Comparison of ENCODE assay signal across 9 cellular contexts in genomic region chr19:47718427-47719046, GRCh38. TPM values are rescaled to one million over a fixed set of nuclear protein-coding genes. Genes with fewer than 3 reads are reported as not detected.
DNase-seq lines count a peak whose midpoint lies in the region; FAIRE-seq and TF ChIP-seq lines count a peak whose summit lies in the region.
"Not testable (repeated sequence)": the region's sequence is repeated elsewhere in the genome, so short reads cannot be mapped to it uniquely, and the experiment has no call there.
"Had no signal": no experiment of that assay in that cellular context is flagged by ENCODE, and none has a peak within 500 bp of the region (broad histone marks: within the 10 kb centered on the region; RNA-seq: fewer than 3 reads in every experiment).

No MANE protein-coding gene starts in this region.

- H3F3A ChIP-seq in neural progenitor cell (ENCODE audit: low read depth) = not testable (repeated sequence)

- TF ChIP-seq CTCF in GM13977 (IDR thresholded peaks at IDR 0.05; ENCODE audit: extremely low read depth, insufficient read depth, missing control alignments); WERI-Rb-1 (IDR thresholded peaks at IDR 0.05; ENCODE audit: low read depth, low read length); fibroblast of mammary gland (conservative IDR thresholded peaks at IDR 0.05; ENCODE audit: control insufficient read depth, insufficient read depth, low read depth, low read length); kidney (IDR thresholded peaks at IDR 0.05; ENCODE audit: borderline replicate concordance, extremely low read depth, insufficient read depth); neural progenitor cell (IDR thresholded peaks at IDR 0.05): not testable (repeated sequence)

- not testable (repeated sequence) for H3K9ac ChIP-seq in kidney (ENCODE audit: low read length in 2 of 2); neural progenitor cell

- H3K4me2 ChIP-seq in neural progenitor cell = not testable (repeated sequence)

- H3K27ac ChIP-seq in WERI-Rb-1 (peak overlapping the region; percentile 70), caudate nucleus (ENCODE audit: low read depth, low read length) (peak overlapping the region; percentile 70), kidney (ENCODE audit: low read depth in 2 of 2, low read length in 2 of 2) (peak overlapping the region; percentile 63 to 81), small intestine (ENCODE audit: low read depth in 1 of 2, low read length in 1 of 2) (peak overlapping the region; percentile 32 to 77)
- not testable (repeated sequence) for H3K27ac ChIP-seq in neural progenitor cell

- not testable (repeated sequence) for H2AFZ ChIP-seq in neural progenitor cell (replicated peaks)

- H3K4me1 Mint-ChIP-seq in neural progenitor cell = peaks cover 12% of the 10 kb centered on the region

- peaks cover 16% of the 10 kb centered on the region for H3K27me3 Mint-ChIP-seq in neural progenitor cell (ENCODE audit: insufficient read depth, low read depth)

- not testable (repeated sequence) for H3K27me3 ChIP-seq in WERI-Rb-1 (ENCODE audit: insufficient read depth, low read depth, severe bottlenecking); neural progenitor cell; small intestine (ENCODE audit: control insufficient read depth in 2 of 2, insufficient read depth in 2 of 2, low read length in 2 of 2)

- not testable (repeated sequence) for H3K79me2 ChIP-seq in neural progenitor cell (ENCODE audit: low read depth)

- peak; percentile 4 for DNase-seq in GM13977 (ENCODE audit: low spot score)
- not testable (repeated sequence) for DNase-seq in WERI-Rb-1; caudate nucleus (lab: John Stamatoyannopoulos, UW); fibroblast of mammary gland (ENCODE audit: low read depth); kidney; neural progenitor cell (ENCODE audit: low spot score); small intestine; urothelium cell line (ENCODE audit: low spot score)

- H3K9me3 ChIP-seq in WERI-Rb-1 (ENCODE audit: severe bottlenecking) = peaks cover 13% of the 10 kb centered on the region
- H3K9me3 ChIP-seq in kidney (ENCODE audit: control insufficient read depth in 1 of 2, low read length in 2 of 2); neural progenitor cell (ENCODE audit: low read depth); small intestine (ENCODE audit: control insufficient read depth, low read depth): not testable (repeated sequence)

- H3K36me3 Mint-ChIP-seq in neural progenitor cell = not testable (repeated sequence)

- FAIRE-seq in kidney (lab: Jason Lieb, UNC); small intestine (lab: Jason Lieb, UNC): not testable (repeated sequence)
- peak; percentile 27 for FAIRE-seq in urothelium cell line (lab: Jason Lieb, UNC)

- H3K36me3 ChIP-seq in WERI-Rb-1; kidney (ENCODE audit: control insufficient read depth in 1 of 2, insufficient read depth in 2 of 2, low read length in 2 of 2); neural progenitor cell; small intestine (ENCODE audit: control insufficient read depth in 2 of 2, insufficient read depth in 2 of 2, low read length in 2 of 2): not testable (repeated sequence)

- peak overlapping the region; percentile 83 for H3K27ac Mint-ChIP-seq in neural progenitor cell

- intact Hi-C loops in kidney (cut with DNase I) = not testable (repeated sequence)

- H3K4me1 ChIP-seq in kidney (ENCODE audit: control insufficient read depth in 1 of 2, insufficient read depth in 1 of 2, low read depth in 1 of 2, low read length in 2 of 2); neural progenitor cell; small intestine (ENCODE audit: control insufficient read depth in 2 of 2, insufficient read depth in 1 of 2, low read depth in 1 of 2, low read length in 1 of 2): not testable (repeated sequence)

- peaks cover 21% of the 10 kb centered on the region for H3K9me3 Mint-ChIP-seq in neural progenitor cell

- not testable (repeated sequence) for H3K4me3 ChIP-seq in WERI-Rb-1 (ENCODE audit: low read depth, low read length); kidney (ENCODE audit: low read length in 2 of 2); neural progenitor cell; small intestine (ENCODE audit: low read depth in 1 of 2, low read length in 2 of 2)
- H3K4me3 ChIP-seq in fibroblast of mammary gland (ENCODE audit: control insufficient read depth, low read depth, low read length) = peak overlapping the region; percentile 13

- WGBS in small intestine, 3 donors = 57 to 80% (median 73%) methylated on average over 9 to 10 of the region's 10 CpGs

- H3K4me3 Mint-ChIP-seq in neural progenitor cell = peak overlapping the region; percentile 30

- in situ Hi-C loops in GM13977 (cut with MboI; ENCODE audit: low pct_unique_long_range_greater_than_20kb, low sequenced_read_pairs, unreplicated experiment) = not testable (repeated sequence)

- H4K20me1 ChIP-seq in neural progenitor cell (ENCODE audit: low read depth) = not testable (repeated sequence)

RNA-seq across cellular contexts. Expression of gene EHD2, which starts 5.3 kb away (rescaled TPM):
- total RNA-seq in kidney (105 TPM), neural progenitor cell (ENCODE audit: low replicate concordance) (1.5 and 3.9 TPM in 2 replicates)
- polyA plus RNA-seq in kidney (ENCODE audit: insufficient read depth, low read depth, low replicate concordance) (19.4 TPM), small intestine (10 to 100 TPM in 1 of 3 donors, 1 to 10 TPM in 1, under 1 TPM in 1; 0.89 to 35.1 (median 7.3) TPM)
- total RNA-seq: natural killer cell treated with Interleukin-12 subunit alpha and Interleukin-12 subunit beta and Interleukin-15 and Interleukin-18, amount 100 ng/mL, for 72 hours had no signal

RNA-seq across cellular contexts. Expression of gene NOP53, which starts 26.8 kb away (rescaled TPM):
- total RNA-seq in kidney (305 TPM), neural progenitor cell (ENCODE audit: low replicate concordance) (101 and 172 TPM in 2 replicates)
- polyA plus RNA-seq in kidney (ENCODE audit: insufficient read depth, low read depth, low replicate concordance) (258 TPM), small intestine (100 to 1,000 TPM; 290 to 621 (median 552) TPM)

RNA-seq across cellular contexts. Expression of gene SELENOW, which starts 60.0 kb away (rescaled TPM):
- 254 TPM for total RNA-seq in kidney
- polyA plus RNA-seq in kidney (ENCODE audit: insufficient read depth, low read depth, low replicate concordance) = 530 TPM
- total RNA-seq in neural progenitor cell (ENCODE audit: low replicate concordance) = 234 and 422 TPM in 2 replicates
- polyA plus RNA-seq in small intestine = 100 to 1,000 TPM; 322 to 434 (median 379) TPM

Comparison
In these comparisons a context has a peak if more than half of its experiments do, and no peak if none do; other contexts are left out.
1. RNA of gene EHD2, which starts 5.3 kb away (total RNA-seq): 105 TPM in kidney (single experiment); 1.5 to 3.9 TPM in neural progenitor cell; every median in the first group is over 10 times any median in the second.